Comparison of ENCODE assay signal across 11 cellular contexts in the genomic region with DNA sequence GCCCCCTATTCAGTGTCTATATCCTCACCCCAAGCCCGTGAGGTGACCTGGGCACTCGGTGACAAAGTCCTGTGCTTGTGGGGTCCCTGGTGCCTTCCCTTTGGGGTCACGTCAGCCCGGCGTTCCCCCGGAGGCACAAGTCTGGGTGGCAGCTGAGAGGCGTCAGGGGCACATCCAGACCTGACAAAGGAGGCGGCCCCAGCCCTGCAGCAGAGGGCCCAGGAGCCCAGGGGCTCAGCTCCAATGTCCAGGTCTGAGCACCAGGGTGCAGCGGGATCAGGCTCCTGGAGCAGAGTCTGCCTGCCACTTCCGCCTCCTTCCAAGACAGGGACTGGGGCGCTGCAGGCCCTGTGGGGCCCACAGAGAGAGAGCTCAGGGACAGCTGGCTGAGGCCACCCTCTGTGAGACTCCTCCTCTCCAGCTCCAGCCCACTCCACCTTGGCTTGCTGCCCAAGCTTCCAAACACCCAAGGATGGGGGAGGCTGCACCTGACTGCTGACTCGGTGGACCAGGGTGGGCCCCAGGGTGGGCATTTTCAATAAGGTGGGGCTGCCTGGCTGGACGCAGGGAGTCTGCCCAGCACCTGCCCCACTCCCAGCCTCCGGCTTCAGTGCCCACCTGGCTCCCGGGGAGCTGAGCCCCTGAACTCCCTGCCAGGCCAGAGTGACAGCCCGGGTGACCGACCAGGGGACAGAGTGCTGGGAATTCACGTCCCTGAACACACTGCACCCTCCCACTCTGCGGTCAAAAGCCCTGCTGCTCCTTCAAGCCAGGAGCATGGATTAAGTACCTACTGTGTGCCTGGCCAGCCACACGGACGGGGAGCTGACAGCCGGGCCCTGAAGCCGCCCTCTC. TPM values are rescaled to one million over a fixed set of nuclear protein-coding genes. Genes with fewer than 3 reads are reported as not detected.
A peak's percentile ranks its signal among the peaks of the same experiment; 100 is the strongest.
DNase-seq lines count a peak whose midpoint lies in the region; ATAC-seq and TF ChIP-seq lines count a peak whose summit lies in the region.
"Had no signal": no experiment of that assay in that cellular context is flagged by ENCODE, and none has a peak within 500 bp of the region (broad histone marks: within the 10 kb centered on the region; RNA-seq: fewer than 3 reads in every experiment).

No MANE protein-coding gene starts in this region.

- peaks cover 1% of the 10 kb centered on the region for H3K4me1 Mint-ChIP-seq in progenitor cell of endocrine pancreas (ENCODE audit: low read depth)

- TF ChIP-seq CTCF in progenitor cell of endocrine pancreas (IDR thresholded peaks at IDR 0.05; ENCODE audit: unreplicated experiment): peak; percentile 5

- peak; percentile 33 for DNase-seq in DMS79 treated with DMSO at 0.1 percent for 48 hours (lab: John Stamatoyannopoulos, UW)
- peak; percentile 31 for DNase-seq in NCI-H1105 (lab: John Stamatoyannopoulos, UW)
- peak; percentile 37 for DNase-seq in glomerular visceral epithelial cell (ENCODE audit: extremely low spot score)
- no peak for DNase-seq in progenitor cell of endocrine pancreas (ENCODE audit: low spot score, unreplicated experiment)
- no peak for DNase-seq in LoVo (ENCODE audit: low spot score)
- no peak for DNase-seq in activated CD4-positive, alpha-beta T cell treated with anti-CD3 and anti-CD28 coated beads, Interleukin-2, amount 50 U/mL, for 4 hours
- DNase-seq: activated gamma-delta T cell; stimulated activated CD4-positive, alpha-beta T cell treated with anti-CD3 and anti-CD28 coated beads, Interleukin-12 subunit alpha, Interleukin-12 subunit beta, amount 100 ng/mL, for 4 hours had no signal

- H3K9me3 Mint-ChIP-seq in progenitor cell of endocrine pancreas (ENCODE audit: low read depth): no peaks in the 10 kb centered on the region

- no peak overlapping the region for H3K27ac Mint-ChIP-seq in progenitor cell of endocrine pancreas

- peak overlapping the region; percentile 51 for H3K4me3 Mint-ChIP-seq in progenitor cell of endocrine pancreas (ENCODE audit: low read depth)

- no peak for ATAC-seq in HG02763 (IDR thresholded peaks at IDR 0.05; ENCODE audit: unreplicated experiment)
- no peak for ATAC-seq in HG02623 (IDR thresholded peaks at IDR 0.05; ENCODE audit: unreplicated experiment)

- H3K36me3 Mint-ChIP-seq in progenitor cell of endocrine pancreas (ENCODE audit: insufficient read depth): peaks cover 3% of the 10 kb centered on the region

- peaks cover 29% of the 10 kb centered on the region for H3K27me3 Mint-ChIP-seq in progenitor cell of endocrine pancreas

RNA-seq across cellular contexts. Expression of a gene that starts 1.0 kb away (rescaled TPM):
- 11.0 and 14.2 TPM in 2 replicates for total RNA-seq in progenitor cell of endocrine pancreas
- total RNA-seq: subcutaneous adipose tissue had no signal

Comparison
In these comparisons a context has a peak if more than half of its experiments do, and no peak if none do; other contexts are left out.
1. DNase-seq: peak in DMS79 treated with DMSO at 0.1 percent for 48 hours (single experiment), NCI-H1105 (single experiment) and glomerular visceral epithelial cell (single experiment); none in progenitor cell of endocrine pancreas (single experiment), LoVo (single experiment) and activated CD4-positive, alpha-beta T cell treated with anti-CD3 and anti-CD28 coated beads, Interleukin-2, amount 50 U/mL, for 4 hours (0 of 2).